In genomic region chr22:42992886-42993479, GRCh38 we compare ENCODE assay signal across 17 cellular contexts. TPM values are rescaled to one million over a fixed set of nuclear protein-coding genes. Genes with fewer than 3 reads are reported as not detected.
A peak's percentile ranks its signal among the peaks of the same experiment; 100 is the strongest.
DNase-seq lines count a peak whose midpoint lies in the region; ATAC-seq and TF ChIP-seq lines count a peak whose summit lies in the region.
"Had no signal": no experiment of that assay in that cellular context is flagged by ENCODE, and none has a peak within 500 bp of the region (broad histone marks: within the 10 kb centered on the region; RNA-seq: fewer than 3 reads in every experiment).

No MANE protein-coding gene starts in this region.

- H3K4me2 ChIP-seq in DOHH2 (ENCODE audit: low read length), result peak overlapping the region; percentile 18
- H3K4me2 ChIP-seq: neural progenitor cell, SK-N-SH had no signal

- no peak overlapping the region for H3K27ac ChIP-seq in DOHH2 (ENCODE audit: low read depth, low read length)
- H3K27ac ChIP-seq in ascending aorta, result peak overlapping the region; percentile 93
- H3K27ac ChIP-seq in mucosa of rectum (ENCODE audit: low read depth in 2 of 2, low read length in 2 of 2), result peak overlapping the region; percentile 26 to 96
- H3K27ac ChIP-seq in stomach smooth muscle (ENCODE audit: low read length), result peak overlapping the region; percentile 96
- H3K27ac ChIP-seq: foreskin keratinocyte, neural progenitor cell had no signal

- peaks cover 19% of the 10 kb centered on the region for H3K36me3 ChIP-seq in DOHH2 (ENCODE audit: control insufficient read depth, low read length)
- peaks cover 0 to 3% of the 10 kb centered on the region in 2 donors for H3K36me3 ChIP-seq in ascending aorta
- H3K36me3 ChIP-seq in mucosa of rectum (ENCODE audit: control insufficient read depth in 2 of 2, insufficient read depth in 2 of 2, low read length in 2 of 2), result no peaks in the 10 kb centered on the region
- no peaks in the 10 kb centered on the region for H3K36me3 ChIP-seq in stomach smooth muscle (ENCODE audit: control insufficient read depth in 2 of 2, insufficient read depth in 2 of 2, low read length in 2 of 2)
- H3K36me3 ChIP-seq: brain microvascular endothelial cell, neural progenitor cell had no signal

- H3K4me3 ChIP-seq in DOHH2 (ENCODE audit: low read length), result peak overlapping the region; percentile 11
- H3K4me3 ChIP-seq in ascending aorta, result peak overlapping the region; percentile 51 to 64
- no peak overlapping the region for H3K4me3 ChIP-seq in mucosa of rectum (ENCODE audit: low read length in 2 of 2)
- peak overlapping the region in 1 of 2 donors; percentile 77 for H3K4me3 ChIP-seq in stomach smooth muscle (ENCODE audit: low read length in 2 of 2)
- H3K4me3 ChIP-seq: neural progenitor cell had no signal

- DNase-seq in ascending aorta (ENCODE audit: low spot score in 2 of 2) (peak in 1 of 2 donors; percentile 54), G401 (ENCODE audit: low spot score) (no peak), NCI-H187 (lab: John Stamatoyannopoulos, UW) (no peak)
- DNase-seq in stimulated activated CD4-positive, alpha-beta T cell treated with anti-CD3 and anti-CD28 coated beads, Interleukin-4, amount 100 ng/mL, for 4 hours, result no peak
- DNase-seq: activated T-cell treated with anti-CD3 and anti-CD28 coated beads, Interleukin-2, amount 50 U/mL, for 72 hours; brain microvascular endothelial cell; foreskin keratinocyte; NCI-H1694 treated with DMSO at 0.1 percent for 48 hours; NCI-H2227 treated with DMSO at 0.1 percent for 48 hours; SK-N-SH had no signal

- H3F3A ChIP-seq in DOHH2 (ENCODE audit: control insufficient read depth, insufficient read depth), result 0 out of 2 replicates have a peak, but pooled peaks cover 3% of the 10 kb centered on the region

- H3K4me1 ChIP-seq in DOHH2 (ENCODE audit: control insufficient read depth, low read length), result peaks cover 43% of the 10 kb centered on the region
- H3K4me1 ChIP-seq in ascending aorta, result peaks cover 33 to 79% of the 10 kb centered on the region in 2 donors
- peaks cover 45 to 69% of the 10 kb centered on the region in 2 donors for H3K4me1 ChIP-seq in mucosa of rectum (ENCODE audit: control insufficient read depth in 2 of 2, insufficient read depth in 2 of 2, low read length in 2 of 2)
- peaks cover 59% of the 10 kb centered on the region for H3K4me1 ChIP-seq in stomach smooth muscle (ENCODE audit: control insufficient read depth, insufficient read depth, low read length)
- H3K4me1 ChIP-seq: neural progenitor cell had no signal

- no peak for ATAC-seq in HG02938 (IDR thresholded peaks at IDR 0.05; ENCODE audit: unreplicated experiment)
- ATAC-seq: activated CD4-positive, CD25-positive, alpha-beta regulatory T cell treated with anti-CD3 and anti-CD28 coated beads, Interleukin-2, amount 50 U/mL, for 24 hours; activated T-cell treated with anti-CD3 and anti-CD28 coated beads, Interleukin-2, amount 50 U/mL, for 72 hours; foreskin keratinocyte; Panc1 had no signal

- peaks cover 3% of the 10 kb centered on the region; the same call in 1 of the 2 replicates for H3K9me3 ChIP-seq in DOHH2 (ENCODE audit: control insufficient read depth, insufficient read depth, low read length)
- no peaks in the 10 kb centered on the region for H3K9me3 ChIP-seq in ascending aorta
- no peaks in the 10 kb centered on the region for H3K9me3 ChIP-seq in mucosa of rectum (ENCODE audit: control insufficient read depth in 2 of 2, low read length in 2 of 2)
- no peaks in the 10 kb centered on the region for H3K9me3 ChIP-seq in stomach smooth muscle (ENCODE audit: control insufficient read depth in 2 of 2, low read length in 2 of 2)
- H3K9me3 ChIP-seq: SK-N-SH had no signal

- no peak overlapping the region for H3K9ac ChIP-seq in mucosa of rectum (ENCODE audit: low read depth in 1 of 2, low read length in 2 of 2)
- peak overlapping the region in 1 of 2 donors; percentile 85 for H3K9ac ChIP-seq in stomach smooth muscle (ENCODE audit: low read length in 2 of 2)
- H3K9ac ChIP-seq: neural progenitor cell, SK-N-SH had no signal

- no peaks in the 10 kb centered on the region for H3K9me2 ChIP-seq in DOHH2 (replicated peaks; ENCODE audit: control insufficient read depth, low read length)
- H3K9me2 ChIP-seq: SK-N-SH had no signal

- in situ Hi-C loops in G401 (cut with HindIII; ENCODE audit: low sequenced_read_pairs), result no loop called here

- intact Hi-C loops in ascending aorta (cut with DNase I), result loop anchor here (2.0 to 10.0 kb wide), 3 partner anchors 39 to 348 kb away; partner anchors contain the start of genes ATP5MGL and CYB5R3

- H3K27me3 ChIP-seq in DOHH2 (ENCODE audit: control insufficient read depth, low read length), result no peaks in the 10 kb centered on the region
- H3K27me3 ChIP-seq in ascending aorta, result no peaks in the 10 kb centered on the region
- H3K27me3 ChIP-seq in mucosa of rectum (ENCODE audit: control insufficient read depth in 2 of 2, insufficient read depth in 2 of 2, low read length in 2 of 2), result no peaks in the 10 kb centered on the region
- no peaks in the 10 kb centered on the region for H3K27me3 ChIP-seq in stomach smooth muscle (ENCODE audit: control insufficient read depth in 1 of 2, insufficient read depth in 2 of 2, low read length in 2 of 2)
- H3K27me3 ChIP-seq: brain microvascular endothelial cell, foreskin keratinocyte, neural progenitor cell had no signal

- TF ChIP-seq CTCF in DOHH2 (IDR thresholded peaks at IDR 0.05; ENCODE audit: low read depth, low read length, poor library complexity, severe bottlenecking) (no peak), ascending aorta (IDR thresholded peaks at IDR 0.05) (no peak)

- H3K79me2 ChIP-seq in DOHH2 (ENCODE audit: control insufficient read depth, low read length), result peaks cover 92% of the 10 kb centered on the region

- H4K20me1 ChIP-seq in DOHH2 (ENCODE audit: control insufficient read depth, insufficient read depth, low read depth, low read length), result peaks cover 18% of the 10 kb centered on the region; the same call in 1 of the 2 replicates

RNA-seq across cellular contexts. Expression of gene PACSIN2, which starts 22.0 kb away (rescaled TPM):
- total RNA-seq in ascending aorta, result 95.5 TPM
- 58.8 and 72.5 TPM in 2 replicates for total RNA-seq in G401 (2014; rRNA removed; shearing (Covaris generic))

Comparison
In these comparisons a context has a peak if more than half of its experiments do, and no peak if none do; other contexts are left out.
1. H3K4me3 ChIP-seq: peak in DOHH2 (single experiment) and ascending aorta (2 of 2); none in mucosa of rectum (0 of 2).